In the genomic region with DNA sequence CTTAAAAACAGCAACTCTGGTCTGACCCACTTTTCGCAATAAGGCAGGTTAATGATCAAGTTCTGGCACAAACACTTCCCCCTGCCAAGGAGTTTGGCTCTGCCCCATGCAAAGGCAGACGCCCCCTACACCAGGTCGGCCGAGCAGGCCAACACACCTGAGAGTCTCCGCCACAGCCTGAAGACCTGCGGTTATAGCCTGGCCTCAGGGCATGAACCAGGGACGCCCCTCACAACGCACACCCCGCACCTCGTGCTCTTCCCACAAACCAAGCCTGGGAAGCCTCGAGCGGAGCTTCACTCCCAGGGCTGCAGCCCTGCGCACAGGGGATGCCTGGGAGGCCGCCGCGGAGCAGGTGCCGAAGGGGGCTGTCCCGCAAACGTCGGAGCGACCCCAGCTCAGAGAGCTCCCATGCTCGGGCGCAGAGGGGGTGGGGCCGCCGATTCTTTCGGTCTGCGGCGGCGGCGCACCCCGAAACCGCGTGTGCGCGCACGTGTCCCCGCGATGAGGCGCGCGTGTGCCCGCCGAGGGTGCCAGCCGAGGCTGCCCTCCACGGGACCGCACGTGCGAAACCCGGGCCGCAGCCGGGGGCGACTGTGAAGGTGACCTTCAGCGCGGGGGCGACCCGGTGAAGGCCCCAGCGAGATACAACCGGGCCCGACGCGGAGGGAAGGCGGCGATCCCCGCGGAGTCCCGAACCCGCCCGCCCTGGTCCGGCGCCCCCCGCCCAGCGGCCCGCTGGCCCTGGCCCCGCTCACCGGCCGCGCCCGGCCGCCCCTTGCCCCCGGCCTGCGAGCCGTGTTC, we compare ENCODE assay signal across 8 cellular contexts.
DNase-seq lines count a peak whose midpoint lies in the region; ATAC-seq and TF ChIP-seq lines count a peak whose summit lies in the region.

No MANE protein-coding gene starts in this region.

- H3K4me1 ChIP-seq in duodenal mucosa (ENCODE audit: control insufficient read depth in 1 of 2, insufficient read depth in 2 of 2, low read length in 2 of 2) (peaks cover 44 to 56% of the 10 kb centered on the region in 2 donors), mucosa of stomach (ENCODE audit: control insufficient read depth, insufficient read depth, low read length) (peaks cover 49% of the 10 kb centered on the region), tibial artery (peaks cover 5 to 61% (median 50%) of the 10 kb centered on the region in 4 donors)

- DNase-seq in NCI-H82 (lab: John Stamatoyannopoulos, UW) (peak; percentile 48), NCI-H82 treated with DMSO at 0.1 percent for 48 hours (lab: John Stamatoyannopoulos, UW; ENCODE audit: unreplicated experiment) (no peak), tibial artery (no peak), SW 1271 (lab: John Stamatoyannopoulos, UW) (no peak)

- H3K9me3 ChIP-seq in duodenal mucosa (ENCODE audit: control insufficient read depth in 1 of 2, low read length in 2 of 2): no peaks in the 10 kb centered on the region
- no peaks in the 10 kb centered on the region for H3K9me3 ChIP-seq in mucosa of stomach (ENCODE audit: control insufficient read depth, low read length)
- no peaks in the 10 kb centered on the region for H3K9me3 ChIP-seq in tibial artery

- no peaks in the 10 kb centered on the region for H3K27me3 Mint-ChIP-seq in T-helper 1 cell treated with Interleukin-12 subunit alpha and Interleukin-12 subunit beta and Interleukin-4 antibody, amounts not matched to agents 30 μg/mL and 1 μg/mL, for 36 hours (ENCODE audit: low read depth)

- H3K36me3 ChIP-seq in duodenal mucosa (ENCODE audit: control insufficient read depth in 1 of 2, insufficient read depth in 2 of 2, low read length in 2 of 2) (no peaks in the 10 kb centered on the region), mucosa of stomach (ENCODE audit: control insufficient read depth, insufficient read depth, low read length) (no peaks in the 10 kb centered on the region), tibial artery (no peaks in the 10 kb centered on the region)

- intact Hi-C loops in tibial artery (cut with DNase I; ENCODE audit: low total_unique reads): loop anchor here (10.0 kb wide), 1 partner anchor 954 kb away; the partner anchor contains the start of genes EMC6 and TAX1BP3

- TF ChIP-seq CTCF in tibial artery (IDR thresholded peaks at IDR 0.05): no peak

- no peaks in the 10 kb centered on the region for H3K27me3 ChIP-seq in duodenal mucosa (ENCODE audit: control insufficient read depth in 1 of 2, insufficient read depth in 2 of 2, low read length in 2 of 2)
- H3K27me3 ChIP-seq in mucosa of stomach (ENCODE audit: control insufficient read depth, insufficient read depth, low read length): no peaks in the 10 kb centered on the region
- H3K27me3 ChIP-seq in tibial artery: no peaks in the 10 kb centered on the region

- peaks cover 25% of the 10 kb centered on the region for H3K4me1 Mint-ChIP-seq in T-helper 1 cell treated with Interleukin-12 subunit alpha and Interleukin-12 subunit beta and Interleukin-4 antibody, amounts not matched to agents 30 μg/mL and 1 μg/mL, for 36 hours (ENCODE audit: low read depth)

- peak overlapping the region; percentile 84 for H3K4me3 Mint-ChIP-seq in T-helper 1 cell treated with Interleukin-12 subunit alpha and Interleukin-12 subunit beta and Interleukin-4 antibody, amounts not matched to agents 30 μg/mL and 1 μg/mL, for 36 hours

- H3K27ac ChIP-seq in duodenal mucosa (ENCODE audit: low read depth, low read length): peak overlapping the region; percentile 71
- peak overlapping the region; percentile 77 to 78 for H3K27ac ChIP-seq in tibial artery

- H3K9ac ChIP-seq in duodenal mucosa (ENCODE audit: low read depth in 1 of 2, low read length in 2 of 2) (peak overlapping the region; percentile 77 to 81), mucosa of stomach (ENCODE audit: low read length) (peak overlapping the region; percentile 57)

- peak overlapping the region; percentile 64 for H3K27ac Mint-ChIP-seq in T-helper 1 cell treated with Interleukin-12 subunit alpha and Interleukin-12 subunit beta and Interleukin-4 antibody, amounts not matched to agents 30 μg/mL and 1 μg/mL, for 36 hours

- H3K9me3 Mint-ChIP-seq in T-helper 1 cell treated with Interleukin-12 subunit alpha and Interleukin-12 subunit beta and Interleukin-4 antibody, amounts not matched to agents 30 μg/mL and 1 μg/mL, for 36 hours: no peaks in the 10 kb centered on the region

- no peaks in the 10 kb centered on the region for H3K36me3 Mint-ChIP-seq in T-helper 1 cell treated with Interleukin-12 subunit alpha and Interleukin-12 subunit beta and Interleukin-4 antibody, amounts not matched to agents 30 μg/mL and 1 μg/mL, for 36 hours (ENCODE audit: low read depth)

- H3K4me3 ChIP-seq in duodenal mucosa (ENCODE audit: low read depth in 1 of 2, low read length in 2 of 2) (peak overlapping the region; percentile 82 to 89), mucosa of stomach (ENCODE audit: low read length) (peak overlapping the region; percentile 10), tibial artery (peak overlapping the region; percentile 81 to 94)

- ATAC-seq in HG03045 (IDR thresholded peaks at IDR 0.05; ENCODE audit: unreplicated experiment): peak; percentile 25

Comparison
In these comparisons a context has a peak if more than half of its experiments do, and no peak if none do; other contexts are left out.
1. H3K4me3 ChIP-seq: peak in every context shown above with its lines; median percentile 88 in tibial artery; 86 in duodenal mucosa; 10 in mucosa of stomach.